ENCODE assay signal across 8 cellular contexts in the genomic region with DNA sequence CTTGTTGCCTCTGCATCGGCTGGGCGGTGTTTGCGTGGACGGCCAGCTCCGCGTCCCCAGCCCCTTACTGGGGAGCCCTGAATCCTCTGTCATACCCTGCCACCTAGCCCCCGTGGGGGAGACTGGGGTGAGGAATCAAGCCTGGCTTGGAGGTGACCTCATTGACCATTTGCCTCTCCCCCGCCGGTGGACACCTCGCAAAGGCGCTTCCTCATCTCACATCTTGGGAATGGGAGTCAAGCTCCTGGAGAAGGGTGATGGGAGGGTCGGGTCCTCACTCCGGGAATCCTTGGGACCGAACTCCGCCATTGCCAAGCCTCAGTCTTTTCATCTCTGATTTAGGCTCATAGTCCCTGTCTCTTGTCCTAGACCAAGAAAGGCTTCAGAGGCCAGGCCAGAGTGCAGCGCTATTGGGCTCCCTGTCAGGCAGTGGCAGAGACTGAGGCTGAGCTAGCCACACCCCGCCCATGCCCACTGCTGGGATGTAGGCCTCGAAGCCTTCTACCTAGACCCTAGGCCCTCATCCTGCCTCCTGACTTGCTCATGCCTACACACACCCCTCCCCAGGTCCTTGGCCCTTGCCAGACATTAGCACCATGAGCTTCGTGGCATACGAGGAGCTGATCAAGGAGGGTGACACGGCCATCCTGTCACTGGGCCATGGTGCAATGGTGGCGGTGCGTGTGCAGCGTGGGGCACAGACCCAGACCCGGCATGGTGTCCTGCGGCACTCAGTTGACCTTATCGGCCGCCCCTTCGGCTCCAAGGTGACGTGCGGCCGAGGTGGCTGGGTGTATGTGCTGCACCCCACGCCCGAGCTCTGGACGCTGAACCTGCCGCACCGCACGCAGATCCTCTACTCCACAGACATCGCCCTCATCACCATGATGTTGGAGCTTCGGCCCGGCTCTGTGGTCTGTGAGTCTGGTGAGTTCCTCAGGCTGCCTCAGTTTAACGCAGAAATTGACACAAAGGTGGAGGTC. TPM values are rescaled to one million over a fixed set of nuclear protein-coding genes. Genes with fewer than 3 reads are reported as not detected.
DNase-seq lines count a peak whose midpoint lies in the region; ATAC-seq and TF ChIP-seq lines count a peak whose summit lies in the region.

No MANE protein-coding gene starts in this region.

- dilution Hi-C loops in mammary epithelial cell (cut with HindIII; ENCODE audit: low sequenced_read_pairs) = no loop called here

- H3K36me3 ChIP-seq in A673 (ENCODE audit: insufficient read depth, low read length, poor library complexity, severe bottlenecking) (peaks cover 5% of the 10 kb centered on the region), mammary epithelial cell (ENCODE audit: insufficient read depth, low read length) (no peaks in the 10 kb centered on the region), mucosa of descending colon (ENCODE audit: low read depth) (no peaks in the 10 kb centered on the region)

- peak overlapping the region; percentile 77 for H3K9ac ChIP-seq in mammary epithelial cell (ENCODE audit: insufficient read depth, low read length)

- in situ Hi-C loops in mammary epithelial cell (cut with MboI; ENCODE audit: low sequenced_read_pairs in 2 of 2) = no loop called here

- H3K4me1 ChIP-seq in A673 (ENCODE audit: insufficient read depth, low read length, poor library complexity, severe bottlenecking) (peaks cover 18% of the 10 kb centered on the region), mammary epithelial cell (ENCODE audit: insufficient read depth, low read length) (peaks cover 25% of the 10 kb centered on the region), mucosa of descending colon (ENCODE audit: low read depth) (peaks cover 40% of the 10 kb centered on the region)

- 58% methylated on average over 21 of the region's 42 CpGs for WGBS in mammary epithelial cell (ENCODE audit: low coverage, missing lambda C conversion rate)

- POLR2A ChIA-PET in A673 (lab: Charles Lee; ENCODE audit: low non-redundant PET) = no interaction called here

- H3K27ac ChIP-seq in A673 (ENCODE audit: low read depth, low read length, poor library complexity, severe bottlenecking) = peak overlapping the region; percentile 81
- H3K27ac ChIP-seq in mammary epithelial cell (ENCODE audit: insufficient read depth, low read depth, low read length) = peak overlapping the region; percentile 61

- intact Hi-C loops in A673 (cut with micrococcal nuclease; ENCODE audit: unreplicated experiment) (no loop called here), mammary epithelial cell (cut with micrococcal nuclease) (no loop called here), mucosa of descending colon (cut with DNase I, micrococcal nuclease) (no loop called here)

- peaks cover 30% of the 10 kb centered on the region for H3K79me2 ChIP-seq in mammary epithelial cell (ENCODE audit: insufficient read depth, low read length)

- ATAC-seq in HG03354 (IDR thresholded peaks at IDR 0.05; ENCODE audit: poor library complexity, severe bottlenecking, unreplicated experiment) = peak; percentile 4
- ATAC-seq in mucosa of descending colon = no peak
- ATAC-seq in GM18520 (IDR thresholded peaks at IDR 0.05; ENCODE audit: unreplicated experiment) = no peak

- H3K27me3 ChIP-seq in A673 (replicated peaks; ENCODE audit: insufficient read depth, low read depth, low read length, poor library complexity) = no peaks in the 10 kb centered on the region
- no peaks in the 10 kb centered on the region for H3K27me3 ChIP-seq in mammary epithelial cell (ENCODE audit: insufficient read depth, low read length)

- CTCF ChIA-PET in A673 (lab: Charles Lee) = interaction anchor here (1.0 kb wide), 1 partner anchor 30 kb away, joined by 3 read pairs; no protein-coding TSS in a partner anchor
- CTCF ChIA-PET in mammary epithelial cell (lab: Charles Lee; ENCODE audit: low non-redundant PET) = no interaction called here

- H3K4me3 ChIP-seq in A673 (ENCODE audit: low read depth, low read length, poor library complexity, severe bottlenecking) = peak overlapping the region; percentile 99
- peak overlapping the region; percentile 64 to 94 (median 85) for H3K4me3 ChIP-seq in mammary epithelial cell (replicated peaks in 1 of 3; ENCODE audit: insufficient read depth in 1 of 3, low read depth in 2 of 3, low read length in 3 of 3)
- H3K4me3 ChIP-seq in mucosa of descending colon = peak overlapping the region; percentile 68

- BruUV-seq in A673 (replicated peaks; lab: Mats Ljungman, UMichigan) (TSS peak; percentile 84), mammary epithelial cell (replicated peaks; lab: Mats Ljungman, UMichigan) (TSS peak; percentile 77)

- H3K9me3 ChIP-seq in A673 (ENCODE audit: low read depth, low read length, poor library complexity, severe bottlenecking) (no peaks in the 10 kb centered on the region), mammary epithelial cell (replicated peaks; ENCODE audit: insufficient read depth, low read length) (no peaks in the 10 kb centered on the region), mucosa of descending colon (no peaks in the 10 kb centered on the region)

- no peaks in the 10 kb centered on the region for H4K20me1 ChIP-seq in mammary epithelial cell (ENCODE audit: insufficient read depth, low read length)

- TF ChIP-seq CTCF in A673 (conservative IDR thresholded peaks at IDR 0.05; ENCODE audit: low read depth, low read length) (no peak), mammary epithelial cell (conservative IDR thresholded peaks at IDR 0.05 in 1 of 2, IDR thresholded peaks at IDR 0.05 in 1 of 2; ENCODE audit: extremely low read depth in 1 of 2, insufficient read depth in 1 of 2, low read depth in 1 of 2, low read length in 2 of 2) (no peak), mucosa of descending colon (IDR thresholded peaks at IDR 0.05) (no peak)

- H3K4me2 ChIP-seq in mammary epithelial cell (ENCODE audit: insufficient read depth, low read depth, low read length) = peak overlapping the region; percentile 97

- peak overlapping the region; percentile 77 for H2AFZ ChIP-seq in mammary epithelial cell (ENCODE audit: low read depth, low read length)

- no peak for DNase-seq in A673 (ENCODE audit: low spot score)
- no peak for DNase-seq in mammary epithelial cell
- peak in 1 of 3 donors; percentile 42 for DNase-seq in mucosa of descending colon
- DNase-seq in NCI-H82 (lab: John Stamatoyannopoulos, UW) = no peak
- no peak for DNase-seq in iPS-NIHi11 (ENCODE audit: low spot score)
- DNase-seq in NCI-H2227 (lab: John Stamatoyannopoulos, UW; ENCODE audit: unreplicated experiment) = no peak

RNA-seq across cellular contexts. Expression of a gene that starts 0.7 kb away (rescaled TPM):
- total RNA-seq in A673 (2021) (19.3 and 23.6 TPM in 2 replicates), mammary epithelial cell (10 to 100 TPM in 1 of 2 donors, 1 to 10 TPM in 1; 8.8 to 13.3 TPM), mucosa of descending colon (10 to 100 TPM; 10.2 to 23.7 (median 10.5) TPM)
- polyA plus RNA-seq in mammary epithelial cell = 7.7 TPM
- 3.9 TPM for polyA minus RNA-seq in mammary epithelial cell

RNA-seq across cellular contexts. Expression of a gene that starts 7.0 kb away (rescaled TPM):
- total RNA-seq in A673 (2021) (118 and 183 TPM in 2 replicates), mammary epithelial cell (10 to 100 TPM in 1 of 2 donors, 1 to 10 TPM in 1; 8.7 to 45.8 TPM), mucosa of descending colon (1,000 to 10,000 TPM; 1,316 to 3,346 (median 2,079) TPM)
- polyA plus RNA-seq in mammary epithelial cell = 6.4 TPM
- not detected for polyA minus RNA-seq in mammary epithelial cell

RNA-seq across cellular contexts. Expression of a gene that starts 32.8 kb away (rescaled TPM):
- total RNA-seq in A673 (2021) (35.4 and 39.8 TPM in 2 replicates), mammary epithelial cell (10 to 100 TPM; 31.3 to 39.0 TPM), mucosa of descending colon (10 to 100 TPM; 26.1 to 29.9 (median 28.0) TPM)
- polyA plus RNA-seq in mammary epithelial cell = 9.1 TPM
- 25.3 TPM for polyA minus RNA-seq in mammary epithelial cell

RNA-seq across cellular contexts. Expression of a gene that starts 33.1 kb away (rescaled TPM):
- total RNA-seq in A673 (2021) (48.6 and 51.0 TPM in 2 replicates), mammary epithelial cell (10 to 100 TPM; 22.3 to 49.3 TPM), mucosa of descending colon (10 to 100 TPM; 29.3 to 47.3 (median 36.5) TPM)
- polyA plus RNA-seq in mammary epithelial cell = 18.1 TPM
- not detected for polyA minus RNA-seq in mammary epithelial cell
